8 cellular contexts compared by ENCODE assay signal in the genomic region with DNA sequence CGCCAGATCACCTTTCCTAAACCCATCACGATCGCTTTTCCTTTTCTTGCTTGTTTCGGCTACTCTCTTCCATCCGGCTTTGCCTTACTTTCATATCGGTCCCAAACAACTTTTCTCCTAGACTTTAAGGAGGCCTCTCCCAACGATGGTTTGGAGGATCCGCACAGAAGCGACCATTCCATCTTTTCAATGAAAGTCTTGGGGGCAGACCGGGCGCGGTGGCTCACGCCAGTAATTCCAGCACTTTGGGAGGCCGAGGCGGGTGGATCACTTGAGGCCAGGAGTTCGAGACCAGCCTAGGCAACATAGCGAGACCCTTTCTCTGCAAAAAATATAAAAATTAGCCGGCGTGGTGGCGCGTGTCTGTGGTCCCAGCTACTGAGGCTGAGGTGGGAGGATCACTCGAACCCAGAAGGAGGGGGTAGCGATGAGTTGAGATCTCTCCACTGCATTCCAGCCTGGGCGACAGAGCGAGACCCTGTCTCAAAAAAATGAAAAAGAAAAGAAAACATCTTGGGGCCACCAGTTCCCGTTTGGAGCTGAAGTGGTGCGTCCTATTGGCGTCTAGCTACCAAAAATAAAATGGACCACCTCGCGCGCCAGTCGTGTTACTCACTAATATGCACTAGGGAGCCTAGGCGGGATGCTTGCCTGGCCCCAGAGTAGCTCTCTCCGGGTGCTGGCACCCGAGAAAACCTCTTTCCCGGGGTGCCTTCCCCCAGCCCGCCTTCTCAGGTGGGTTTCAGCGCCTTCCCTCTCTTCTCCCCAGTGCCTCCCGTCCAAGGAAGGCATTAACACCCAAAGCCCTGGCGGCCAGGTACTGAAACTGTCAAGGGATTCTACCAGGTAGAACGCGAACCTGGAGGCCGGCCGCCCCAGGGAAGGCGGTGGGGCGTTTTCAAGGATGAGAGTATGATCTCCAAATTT. TPM values are rescaled to one million over a fixed set of nuclear protein-coding genes. Genes with fewer than 3 reads are reported as not detected.
A peak's percentile ranks its signal among the peaks of the same experiment; 100 is the strongest.
DNase-seq lines count a peak whose midpoint lies in the region; ATAC-seq and TF ChIP-seq lines count a peak whose summit lies in the region.

No MANE protein-coding gene starts in this region.

- no peak for TF ChIP-seq RAD21 in HCT116 (IDR thresholded peaks at IDR 0.05; ENCODE audit: low read depth)

- RAD21 ChIA-PET in HCT116 (lab: Charles Lee; ENCODE audit: low non-redundant PET in 1 of 2, low total read pairs in 2 of 2, uncharacterized antibody in 2 of 2, unreplicated experiment in 2 of 2) = no interaction called here

- H3K79me2 ChIP-seq in HCT116 (ENCODE audit: insufficient read depth, low read length) = peaks cover 41% of the 10 kb centered on the region

- peak overlapping the region; percentile 85 for H3K4me2 ChIP-seq in HCT116 (ENCODE audit: low read length)

- no peaks in the 10 kb centered on the region for H3K36me3 ChIP-seq in HCT116 (ENCODE audit: control insufficient read depth in 1 of 2, insufficient read depth in 2 of 2, low read length in 2 of 2)
- no peaks in the 10 kb centered on the region for H3K36me3 ChIP-seq in subcutaneous abdominal adipose tissue (ENCODE audit: control insufficient read depth in 5 of 5, insufficient read depth in 5 of 5, low read length in 5 of 5)

- no peaks in the 10 kb centered on the region for H3K9me3 Mint-ChIP-seq in neural crest cell

- H3K36me3 Mint-ChIP-seq in neural crest cell (ENCODE audit: low read depth) = no peaks in the 10 kb centered on the region

- peaks cover 23% of the 10 kb centered on the region for H3K27me3 Mint-ChIP-seq in neural crest cell (ENCODE audit: low read depth)

- POLR2A ChIA-PET in HCT116 (lab: Charles Lee) = interaction anchor here (0.7 to 1.5 kb wide), 3 partner anchors 8 to 65 kb away, joined by 3 to 11 read pairs (median 3); a partner anchor contains a TSS

- CTCF ChIA-PET in HCT116 (lab: Charles Lee) = interaction anchor here (0.6 to 1.6 kb wide), 2 partner anchors 65 to 289 kb away, joined by 3 to 7 read pairs; a partner anchor contains a TSS

- peak overlapping the region; percentile 73 for H3K27ac ChIP-seq in HCT116 (ENCODE audit: low read depth, low read length)
- peak overlapping the region; percentile 85 for H3K27ac ChIP-seq in subcutaneous abdominal adipose tissue (ENCODE audit: low read depth, low read length)

- H3K27ac Mint-ChIP-seq in neural crest cell (ENCODE audit: unreplicated experiment) = no peak overlapping the region

- H3K4me3 Mint-ChIP-seq in neural crest cell = peak overlapping the region; percentile 99

- ATAC-seq in HCT116 = peak; percentile 66

- H2AFZ ChIP-seq in HCT116 (ENCODE audit: low read depth, low read length, poor library complexity, severe bottlenecking) = peak overlapping the region; percentile 89

- DNase-seq in ELR (ENCODE audit: low read depth) (peak; percentile 60), HCT116 (ENCODE audit: low read depth, low spot score) (peak; percentile 41), NCI-H510A treated with DMSO at 0.1 percent for 48 hours (lab: John Stamatoyannopoulos, UW) (peak; percentile 30), activated T-cell treated with anti-CD3 and anti-CD28 coated beads for 24 hours (ENCODE audit: low read depth) (peak; percentile 16), erythroblast (lab: John Stamatoyannopoulos, UW) (peak; percentile 40 to 60), neural crest cell (ENCODE audit: low read depth, low spot score) (no peak), dedifferentiated amniotic fluid mesenchymal stem cell (ENCODE audit: extremely low spot score) (no peak)

- intact Hi-C loops in HCT116 (cut with micrococcal nuclease) = no loop called here

- H3K9ac ChIP-seq in HCT116 (ENCODE audit: low read length) (peak overlapping the region; percentile 89), subcutaneous abdominal adipose tissue (ENCODE audit: low read length in 5 of 5) (peak overlapping the region in 4 of 5 donors; percentile 49 to 94 (median 81))

- no peaks in the 10 kb centered on the region for H3K9me2 ChIP-seq in HCT116 (ENCODE audit: insufficient read depth)

- no peaks in the 10 kb centered on the region for H3K27me3 ChIP-seq in HCT116 (ENCODE audit: insufficient read depth, low read length)
- no peaks in the 10 kb centered on the region for H3K27me3 ChIP-seq in subcutaneous abdominal adipose tissue (ENCODE audit: control insufficient read depth in 5 of 5, insufficient read depth in 4 of 5, low read length in 5 of 5)

- H3K4me1 Mint-ChIP-seq in neural crest cell = peaks cover 42% of the 10 kb centered on the region

- H3K4me3 ChIP-seq in HCT116 (replicated peaks in 1 of 2; ENCODE audit: low read depth in 1 of 2, low read length in 2 of 2) (peak overlapping the region; percentile 80 to 94), subcutaneous abdominal adipose tissue (ENCODE audit: low read depth in 1 of 5, low read length in 5 of 5) (peak overlapping the region; percentile 76 to 97 (median 89))

- H3K4me1 ChIP-seq in HCT116 (ENCODE audit: control insufficient read depth in 1 of 2, insufficient read depth in 2 of 2, low read length in 2 of 2) = peaks cover 2 to 8% of the 10 kb centered on the region in 2 experiments; a peak in 2 of 4 replicates
- H3K4me1 ChIP-seq in subcutaneous abdominal adipose tissue (ENCODE audit: control insufficient read depth in 5 of 5, insufficient read depth in 5 of 5, low read length in 5 of 5) = peaks cover 0 to 31% (median 25%) of the 10 kb centered on the region in 5 donors

- no peaks in the 10 kb centered on the region for H4K20me1 ChIP-seq in HCT116 (ENCODE audit: insufficient read depth)

- TF ChIP-seq POLR2A in HCT116 (IDR thresholded peaks at IDR 0.05; ENCODE audit: borderline replicate concordance, extremely low read depth, insufficient read depth, insufficient read length) (no peak), erythroblast (IDR thresholded peaks at IDR 0.05; ENCODE audit: low read length) (no peak)

- TF ChIP-seq CTCF in HCT116 (IDR thresholded peaks at IDR 0.05 in 2 of 3, conservative IDR thresholded peaks at IDR 0.05 in 1 of 3; ENCODE audit: borderline replicate concordance in 1 of 3, insufficient read depth in 1 of 3, low read depth in 2 of 3, low read length in 2 of 3) = peak in 2 of 3 experiments; percentile 46 to 53; a peak in 4 of 6 replicates
- peak; percentile 62 for TF ChIP-seq CTCF in neural crest cell (conservative IDR thresholded peaks at IDR 0.05)

- H3K9me3 ChIP-seq in HCT116 (ENCODE audit: control insufficient read depth in 1 of 2, insufficient read depth in 1 of 2, low read depth in 1 of 2, low read length in 2 of 2) = no peaks in the 10 kb centered on the region
- H3K9me3 ChIP-seq in subcutaneous abdominal adipose tissue (ENCODE audit: control insufficient read depth in 5 of 5, low read length in 5 of 5) = no peaks in the 10 kb centered on the region

- TSS peak; percentile 93 for BruUV-seq in HCT116 (replicated peaks; lab: Mats Ljungman, UMichigan)

TF ChIP-seq in HCT116, 20 proteins besides CTCF, POLR2A, EP300 and RAD21 (continues in another document):
- TF ChIP-seq, protein P1, sequence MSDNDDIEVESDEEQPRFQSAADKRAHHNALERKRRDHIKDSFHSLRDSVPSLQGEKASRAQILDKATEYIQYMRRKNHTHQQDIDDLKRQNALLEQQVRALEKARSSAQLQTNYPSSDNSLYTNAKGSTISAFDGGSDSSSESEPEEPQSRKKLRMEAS (IDR thresholded peaks at IDR 0.05) = no peak
- TF ChIP-seq CBX3 (IDR thresholded peaks at IDR 0.05; ENCODE audit: low read depth) (no peak; the same call in 1 of the 2 replicates), SRF (IDR thresholded peaks at IDR 0.05; ENCODE audit: low read depth) (no peak), EGR1 (IDR thresholded peaks at IDR 0.05; ENCODE audit: low read depth) (no peak), EZH2 (IDR thresholded peaks at IDR 0.05) (no peak), JUND (IDR thresholded peaks at IDR 0.05) (no peak), EZH2phosphoT487 (IDR thresholded peaks at IDR 0.05; ENCODE audit: borderline replicate concordance) (no peak), SIN3A (IDR thresholded peaks at IDR 0.05; ENCODE audit: low read depth) (no peak), TCF7L2 (IDR thresholded peaks at IDR 0.05; ENCODE audit: borderline replicate concordance, extremely low read depth, insufficient read depth, insufficient read length) (no peak), CEBPB (IDR thresholded peaks at IDR 0.05; ENCODE audit: low read depth) (no peak), SP1 (IDR thresholded peaks at IDR 0.05; ENCODE audit: low read depth) (no peak)
- TF ChIP-seq, protein P2, sequence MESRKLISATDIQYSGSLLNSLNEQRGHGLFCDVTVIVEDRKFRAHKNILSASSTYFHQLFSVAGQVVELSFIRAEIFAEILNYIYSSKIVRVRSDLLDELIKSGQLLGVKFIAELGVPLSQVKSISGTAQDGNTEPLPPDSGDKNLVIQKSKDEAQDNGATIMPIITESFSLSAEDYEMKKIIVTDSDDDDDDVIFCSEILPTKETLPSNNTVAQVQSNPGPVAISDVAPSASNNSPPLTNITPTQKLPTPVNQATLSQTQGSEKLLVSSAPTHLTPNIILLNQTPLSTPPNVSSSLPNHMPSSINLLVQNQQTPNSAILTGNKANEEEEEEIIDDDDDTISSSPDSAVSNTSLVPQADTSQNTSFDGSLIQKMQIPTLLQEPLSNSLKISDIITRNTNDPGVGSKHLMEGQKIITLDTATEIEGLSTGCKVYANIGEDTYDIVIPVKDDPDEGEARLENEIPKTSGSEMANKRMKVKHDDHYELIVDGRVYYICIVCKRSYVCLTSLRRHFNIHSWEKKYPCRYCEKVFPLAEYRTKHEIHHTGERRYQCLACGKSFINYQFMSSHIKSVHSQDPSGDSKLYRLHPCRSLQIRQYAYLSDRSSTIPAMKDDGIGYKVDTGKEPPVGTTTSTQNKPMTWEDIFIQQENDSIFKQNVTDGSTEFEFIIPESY (IDR thresholded peaks at IDR 0.05; ENCODE audit: extremely low read depth, insufficient replicate concordance, low read length) = no peak

RNA-seq across cellular contexts. Expression of a gene that starts 0.8 kb away (rescaled TPM):
- 54.5 TPM for total RNA-seq in HCT116 (2021; ENCODE audit: unreplicated experiment)
- 24.0 and 29.8 TPM in 2 replicates for polyA plus RNA-seq in HCT116 (2012)
- 46.6 and 51.8 TPM in 2 replicates for total RNA-seq in neural crest cell

Comparison
In these comparisons a context has a peak if more than half of its experiments do, and no peak if none do; other contexts are left out.
1. DNase-seq: peak in ELR (single experiment), HCT116 (single experiment), NCI-H510A treated with DMSO at 0.1 percent for 48 hours (single experiment), activated T-cell treated with anti-CD3 and anti-CD28 coated beads for 24 hours (single experiment) and erythroblast (2 of 2); none in neural crest cell (single experiment) and dedifferentiated amniotic fluid mesenchymal stem cell (single experiment).